ENCODE assay signal across 8 cellular contexts in genomic region chr3:132722165-132723023, GRCh38. TPM values are rescaled to one million over a fixed set of nuclear protein-coding genes. Genes with fewer than 3 reads are reported as not detected.
DNase-seq lines count a peak whose midpoint lies in the region; ATAC-seq and TF ChIP-seq lines count a peak whose summit lies in the region.

Gene NPHP3 (minus strand): TSS chr3:132722409. CDS start chr3:132722355, 54 bp downstream.

- peak; percentile 72 for DNase-seq in BJ (ENCODE audit: low read depth)
- DNase-seq in NCI-H526 (lab: John Stamatoyannopoulos, UW): peak; percentile 38 to 97
- peak; percentile 96 for DNase-seq in activated CD4-positive, alpha-beta T cell treated with anti-CD3 and anti-CD28 coated beads, Interleukin-2, amount 10 ng/mL, durations not matched to agents 7 days and 5 days
- peak; percentile 99 for DNase-seq in coronary artery (ENCODE audit: low spot score)
- DNase-seq in left lobe of liver (ENCODE audit: low spot score): peak; percentile 97
- DNase-seq in stimulated activated CD4-positive, alpha-beta T cell treated with anti-CD3 and anti-CD28 coated beads, Interleukin-2, amount 100 ng/mL, for 48 hours: peak; percentile 96 to 97

- no peaks in the 10 kb centered on the region for H3K9me3 Mint-ChIP-seq in activated CD4-positive, alpha-beta T cell treated with anti-CD3 and anti-CD28 coated beads, Interleukin-2, amount 10 ng/mL, durations not matched to agents 7 days and 5 days

- no peaks in the 10 kb centered on the region for H3K27me3 ChIP-seq in BJ (ENCODE audit: control insufficient read depth, insufficient read depth, low read length)

- peaks cover 3% of the 10 kb centered on the region; the same call in 1 of the 2 replicates for H3K36me3 ChIP-seq in BJ (ENCODE audit: control insufficient read depth, insufficient read depth, low read length)

- peak within 1 kb of the TSS; percentile 91 for H3K4me3 Mint-ChIP-seq in activated CD4-positive, alpha-beta T cell treated with anti-CD3 and anti-CD28 coated beads, Interleukin-2, amount 10 ng/mL, durations not matched to agents 7 days and 5 days

- peaks cover 36% of the 10 kb centered on the region for H3K4me1 Mint-ChIP-seq in activated CD4-positive, alpha-beta T cell treated with anti-CD3 and anti-CD28 coated beads, Interleukin-2, amount 10 ng/mL, durations not matched to agents 7 days and 5 days

- POLR2A ChIA-PET in BJ (lab: Charles Lee): no interaction called here
- POLR2A ChIA-PET in activated CD4-positive, alpha-beta T cell treated with anti-CD3 and anti-CD28 coated beads, Interleukin-2, amount 10 ng/mL, durations not matched to agents 7 days and 5 days (lab: Charles Lee): no interaction called here

- peaks cover 16% of the 10 kb centered on the region for H3K36me3 Mint-ChIP-seq in activated CD4-positive, alpha-beta T cell treated with anti-CD3 and anti-CD28 coated beads, Interleukin-2, amount 10 ng/mL, durations not matched to agents 7 days and 5 days (ENCODE audit: low read depth)

- peak within 1 kb of the TSS; percentile 93 for H3K27ac Mint-ChIP-seq in activated CD4-positive, alpha-beta T cell treated with anti-CD3 and anti-CD28 coated beads, Interleukin-2, amount 10 ng/mL, durations not matched to agents 7 days and 5 days

- peak within 1 kb of the TSS; percentile 93 to 100 for H3K27ac ChIP-seq in coronary artery

- no peaks in the 10 kb centered on the region for H3K27me3 Mint-ChIP-seq in activated CD4-positive, alpha-beta T cell treated with anti-CD3 and anti-CD28 coated beads, Interleukin-2, amount 10 ng/mL, durations not matched to agents 7 days and 5 days

- ATAC-seq in GM19324 (IDR thresholded peaks at IDR 0.05; ENCODE audit: low FRiP score, unreplicated experiment): peak; percentile 85
- peak; percentile 84 for ATAC-seq in HG03460 (IDR thresholded peaks at IDR 0.05; ENCODE audit: unreplicated experiment)
- peak; percentile 84 for ATAC-seq in left lobe of liver

- CTCF ChIA-PET in BJ (lab: Yijun Ruan, JAX): interaction anchor here (0.6 kb wide), 1 partner anchor 20 kb away, joined by 3 read pairs; no protein-coding TSS in a partner anchor
- CTCF ChIA-PET in activated CD4-positive, alpha-beta T cell treated with anti-CD3 and anti-CD28 coated beads, Interleukin-2, amount 10 ng/mL, durations not matched to agents 7 days and 5 days (lab: Charles Lee): interaction anchor here (0.8 to 1.3 kb wide), 2 partner anchors 9 to 36 kb away, joined by 3 read pairs; no protein-coding TSS in a partner anchor

- TF ChIP-seq CTCF in BJ (IDR thresholded peaks at IDR 0.05; ENCODE audit: insufficient read depth, low read depth, low read length) (no peak), coronary artery (IDR thresholded peaks at IDR 0.05) (no peak)

- H3K4me3 ChIP-seq in BJ (ENCODE audit: low read depth, low read length) (peak within 1 kb of the TSS; percentile 87), coronary artery (peak within 1 kb of the TSS; percentile 99)

RNA-seq across cellular contexts. Expression of gene NPHP3, which starts in this region (rescaled TPM):
- polyA plus RNA-seq in BJ (2011; rRNA removed): 12.3 and 24.3 TPM in 2 replicates
- polyA minus RNA-seq in BJ (2011; rRNA and poly(A)+ RNA removed): 9.7 and 12.5 TPM in 2 replicates
- total RNA-seq in activated CD4-positive, alpha-beta T cell treated with anti-CD3 and anti-CD28 coated beads, Interleukin-2, amount 10 ng/mL, durations not matched to agents 7 days and 5 days: 10 to 100 TPM; 14.3 to 14.4 TPM
- total RNA-seq in left lobe of liver: 10.1 TPM

Comparison
In these comparisons a context has a peak if more than half of its experiments do, and no peak if none do; other contexts are left out.
1. Peak in every context shown above with its lines: DNase-seq, ATAC-seq, H3K4me3 ChIP-seq and H3K27ac ChIP-seq.